12 cellular contexts compared by ENCODE assay signal in genomic region chr1:235129774-235130570, GRCh38. TPM values are rescaled to one million over a fixed set of nuclear protein-coding genes. Genes with fewer than 3 reads are reported as not detected.
DNase-seq lines count a peak whose midpoint lies in the region; ATAC-seq and TF ChIP-seq lines count a peak whose summit lies in the region.
"Had no signal": no experiment of that assay in that cellular context is flagged by ENCODE, and none has a peak within 500 bp of the region (broad histone marks: within the 10 kb centered on the region; RNA-seq: fewer than 3 reads in every experiment).

No MANE protein-coding gene starts in this region.

- H3K27ac ChIP-seq in PC-3 (ENCODE audit: low read length) (no peak overlapping the region), psoas muscle (peak overlapping the region; percentile 91), uterus (no peak overlapping the region)

- H3K4me1 ChIP-seq in PC-3 (ENCODE audit: insufficient read depth, low read length) (peaks cover 5% of the 10 kb centered on the region; the same call in 1 of the 2 replicates), psoas muscle (peaks cover 13% of the 10 kb centered on the region), uterus (no peaks in the 10 kb centered on the region)

- H3F3A ChIP-seq in PC-3 (ENCODE audit: low read length, unreplicated experiment): no peaks in the 10 kb centered on the region

- no peak for TF ChIP-seq POLR2A in uterus (IDR thresholded peaks at IDR 0.05)

- peaks cover 22% of the 10 kb centered on the region for H4K20me1 ChIP-seq in PC-3 (ENCODE audit: low read length)

- H3K4me1 Mint-ChIP-seq in activated CD8-positive, alpha-beta memory T cell treated with anti-CD3 and anti-CD28 coated beads, Interleukin-2, amount 10 ng/mL, durations not matched to agents 7 days and 5 days: peaks cover 28% of the 10 kb centered on the region
- peaks cover 27% of the 10 kb centered on the region for H3K4me1 Mint-ChIP-seq in chondrocyte (ENCODE audit: low read depth)

- H3K9me2 ChIP-seq in PC-3 (replicated peaks; ENCODE audit: low read length): no peaks in the 10 kb centered on the region

- H3K9me3 ChIP-seq in PC-3 (ENCODE audit: low read length) (no peaks in the 10 kb centered on the region), psoas muscle (no peaks in the 10 kb centered on the region), uterus (no peaks in the 10 kb centered on the region)
- H3K9me3 ChIP-seq: vagina had no signal

- no peaks in the 10 kb centered on the region for H3K27me3 Mint-ChIP-seq in activated CD8-positive, alpha-beta memory T cell treated with anti-CD3 and anti-CD28 coated beads, Interleukin-2, amount 10 ng/mL, durations not matched to agents 7 days and 5 days
- no peaks in the 10 kb centered on the region for H3K27me3 Mint-ChIP-seq in chondrocyte (ENCODE audit: low read depth)

- TF ChIP-seq CTCF in PC-3 (conservative IDR thresholded peaks at IDR 0.05; ENCODE audit: low read depth, low read length) (no peak), chondrocyte (IDR thresholded peaks at IDR 0.05) (no peak), psoas muscle (IDR thresholded peaks at IDR 0.05) (no peak), uterus (IDR thresholded peaks at IDR 0.05) (no peak)

- H3K9me3 Mint-ChIP-seq in activated CD8-positive, alpha-beta memory T cell treated with anti-CD3 and anti-CD28 coated beads, Interleukin-2, amount 10 ng/mL, durations not matched to agents 7 days and 5 days (ENCODE audit: low read depth): no peaks in the 10 kb centered on the region
- H3K9me3 Mint-ChIP-seq in chondrocyte (ENCODE audit: low read depth): no peaks in the 10 kb centered on the region

- intact Hi-C loops in PC-3 (cut with micrococcal nuclease): no loop called here
- intact Hi-C loops in psoas muscle (cut with DNase I): loop anchor here in 1 of 2 donors (5.0 kb wide), 1 partner anchor 32 kb away; the partner anchor contains the start of gene RBM34
- intact Hi-C loops in uterus (cut with DNase I; ENCODE audit: low total_unique reads): no loop called here

- H2AFZ ChIP-seq in PC-3 (ENCODE audit: low read length): no peak overlapping the region

- BruUV-seq in PC-3 (replicated peaks; lab: Mats Ljungman, UMichigan): no TSS peak

- H3K36me3 Mint-ChIP-seq in activated CD8-positive, alpha-beta memory T cell treated with anti-CD3 and anti-CD28 coated beads, Interleukin-2, amount 10 ng/mL, durations not matched to agents 7 days and 5 days: peaks cover 45% of the 10 kb centered on the region
- H3K36me3 Mint-ChIP-seq in chondrocyte (ENCODE audit: low read depth): peaks cover 9% of the 10 kb centered on the region

- peaks cover 37% of the 10 kb centered on the region for H3K79me2 ChIP-seq in PC-3 (ENCODE audit: low read length)

- DNase-seq in activated CD8-positive, alpha-beta memory T cell treated with anti-CD3 and anti-CD28 coated beads, Interleukin-2, amount 10 ng/mL, durations not matched to agents 7 days and 5 days: no peak
- no peak for DNase-seq in activated CD8-positive, alpha-beta memory T cell treated with anti-CD3 and anti-CD28 coated beads, Interleukin-2, amount 50 U/mL, for 48 hours
- DNase-seq in PC-3: no peak
- no peak for DNase-seq in chondrocyte (ENCODE audit: low spot score)
- no peak for DNase-seq in psoas muscle
- DNase-seq in uterus: no peak
- no peak for DNase-seq in DMS114 treated with DMSO at 0.1 percent for 48 hours (lab: John Stamatoyannopoulos, UW; ENCODE audit: unreplicated experiment)
- DNase-seq: EL, NCI-H2171, small intestine had no signal

- H3K4me3 ChIP-seq in PC-3 (ENCODE audit: low read length) (no peak overlapping the region), psoas muscle (no peak overlapping the region), uterus (no peak overlapping the region)

- WGBS in psoas muscle, 3 donors: 90 to 97% (median 91%) methylated on average over 4 of the region's 4 CpGs

- peak overlapping the region; percentile 36 for H3K4me3 Mint-ChIP-seq in activated CD8-positive, alpha-beta memory T cell treated with anti-CD3 and anti-CD28 coated beads, Interleukin-2, amount 10 ng/mL, durations not matched to agents 7 days and 5 days
- H3K4me3 Mint-ChIP-seq in chondrocyte (ENCODE audit: unreplicated experiment): peak overlapping the region; percentile 25

- CTCF ChIA-PET in activated CD8-positive, alpha-beta memory T cell treated with anti-CD3 and anti-CD28 coated beads, Interleukin-2, amount 10 ng/mL, durations not matched to agents 7 days and 5 days (lab: Charles Lee): interaction anchor here (0.7 to 1.3 kb wide), 4 partner anchors 32 to 711 kb away, joined by 3 to 4 read pairs (median 3); no protein-coding TSS in a partner anchor
- CTCF ChIA-PET in PC-3 (lab: Charles Lee): no interaction called here

- ATAC-seq in activated CD8-positive, alpha-beta memory T cell treated with anti-CD3 and anti-CD28 coated beads, Interleukin-2, amount 10 ng/mL, durations not matched to agents 7 days and 5 days: no peak
- ATAC-seq in PC-3: peak; percentile 9; the same call in 1 of the 2 replicates
- ATAC-seq in psoas muscle: no peak
- no peak for ATAC-seq in HG03432 (IDR thresholded peaks at IDR 0.05; ENCODE audit: unreplicated experiment)

- peak overlapping the region; percentile 78 for H3K27ac Mint-ChIP-seq in activated CD8-positive, alpha-beta memory T cell treated with anti-CD3 and anti-CD28 coated beads, Interleukin-2, amount 10 ng/mL, durations not matched to agents 7 days and 5 days
- peak overlapping the region; percentile 98 for H3K27ac Mint-ChIP-seq in chondrocyte (ENCODE audit: unreplicated experiment)

- no peak overlapping the region for H3K9ac ChIP-seq in PC-3 (ENCODE audit: low read length)

- H3K27me3 ChIP-seq in PC-3 (ENCODE audit: low read length) (no peaks in the 10 kb centered on the region), psoas muscle (ENCODE audit: insufficient read depth in 3 of 3, low read length in 2 of 3) (no peaks in the 10 kb centered on the region), uterus (no peaks in the 10 kb centered on the region)
- H3K27me3 ChIP-seq: vagina had no signal

- peaks cover 6% of the 10 kb centered on the region; the same call in 1 of the 2 replicates for H3K36me3 ChIP-seq in PC-3 (ENCODE audit: low read depth, low read length)
- peaks cover 0 to 55% of the 10 kb centered on the region in 2 donors for H3K36me3 ChIP-seq in psoas muscle (ENCODE audit: insufficient read depth in 1 of 2, low read depth in 1 of 2)
- H3K36me3 ChIP-seq in uterus: no peaks in the 10 kb centered on the region

- H3K4me2 ChIP-seq in PC-3 (ENCODE audit: low read length): no peak overlapping the region

- POLR2A ChIA-PET in PC-3 (lab: Charles Lee; ENCODE audit: unreplicated experiment): no interaction called here

RNA-seq across cellular contexts. Expression of gene TOMM20, which starts 1.3 kb away (rescaled TPM):
- 10 to 100 TPM; 71.1 to 76.7 TPM for total RNA-seq in activated CD8-positive, alpha-beta memory T cell treated with anti-CD3 and anti-CD28 coated beads, Interleukin-2, amount 10 ng/mL, durations not matched to agents 7 days and 5 days
- 45.2 and 48.0 TPM in 2 replicates for total RNA-seq in PC-3 (2014; rRNA removed)
- total RNA-seq in chondrocyte: 66.3 to 89.1 TPM (median 80.7 TPM) in 3 replicates
- 10 to 100 TPM; 56.3 to 88.7 (median 66.9) TPM for total RNA-seq in psoas muscle
- polyA plus RNA-seq in psoas muscle: 10 to 100 TPM; 44.7 to 90.9 (median 77.0) TPM
- 100 to 1,000 TPM in 2 of 4 donors, 10 to 100 TPM in 2; 72.9 to 149 (median 110) TPM for total RNA-seq in uterus

RNA-seq across cellular contexts. Expression of gene RBM34, which starts 31.1 kb away (rescaled TPM):
- 100 to 1,000 TPM; 111 to 116 TPM for total RNA-seq in activated CD8-positive, alpha-beta memory T cell treated with anti-CD3 and anti-CD28 coated beads, Interleukin-2, amount 10 ng/mL, durations not matched to agents 7 days and 5 days
- total RNA-seq in PC-3 (2014; rRNA removed) (40.1 and 44.9 TPM in 2 replicates), chondrocyte (67.6 to 83.8 TPM (median 72.9 TPM) in 3 replicates), psoas muscle (10 to 100 TPM; 36.8 to 76.3 (median 56.3) TPM), uterus (100 to 1,000 TPM in 1 of 4 donors, 10 to 100 TPM in 3; 36.7 to 107 (median 56.3) TPM)
- polyA plus RNA-seq in psoas muscle: 100 to 1,000 TPM in 2 of 3 donors, 10 to 100 TPM in 1; 80.3 to 144 (median 136) TPM
